Comparison of ENCODE assay signal across 9 cellular contexts in the genomic region with DNA sequence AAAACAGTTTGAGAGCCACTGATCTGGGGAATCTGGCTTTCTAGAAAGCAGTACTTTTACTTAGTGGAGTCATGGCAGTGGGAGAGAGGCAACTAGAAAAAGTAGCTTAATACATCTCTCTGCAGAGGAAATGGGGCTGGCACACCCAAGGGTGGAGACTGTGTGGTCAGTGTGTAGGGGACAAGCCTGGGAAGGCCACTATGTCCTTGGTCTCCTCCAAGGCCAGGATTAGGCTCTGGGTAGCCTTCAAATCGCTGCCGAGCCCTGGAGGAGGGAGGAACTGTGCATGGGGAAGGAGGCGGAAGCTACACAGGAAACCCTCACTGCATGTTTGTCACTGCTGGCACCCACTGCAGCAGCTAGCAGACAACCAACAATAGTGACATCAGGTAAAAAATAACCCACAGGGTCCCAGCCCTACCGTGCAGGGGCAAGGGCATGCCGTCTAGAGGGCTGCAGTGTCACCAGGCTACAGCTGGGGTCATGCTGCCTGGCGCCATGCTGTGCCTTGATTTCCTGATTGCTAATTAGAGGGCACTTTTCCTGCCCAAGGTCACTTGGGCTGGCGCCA. TPM values are rescaled to one million over a fixed set of nuclear protein-coding genes. Genes with fewer than 3 reads are reported as not detected.
DNase-seq lines count a peak whose midpoint lies in the region; ATAC-seq, FAIRE-seq and TF ChIP-seq lines count a peak whose summit lies in the region.
"Had no signal": no experiment of that assay in that cellular context is flagged by ENCODE, and none has a peak within 500 bp of the region (broad histone marks: within the 10 kb centered on the region; RNA-seq: fewer than 3 reads in every experiment).

No MANE protein-coding gene starts in this region.

- peaks cover 16 to 17% of the 10 kb centered on the region in 2 donors for H3K9me3 Mint-ChIP-seq in stimulated activated naive CD8-positive, alpha-beta T cell treated with anti-CD3 and anti-CD28 coated beads, Interleukin-15, amount 100 ng/mL, for 72 hours

- H3K4me3 ChIP-seq in heart left ventricle = peak overlapping the region in 1 of 12 donors; percentile 37

- no peak for FAIRE-seq in D721Med (lab: Jason Lieb, UNC)
- FAIRE-seq: islet of Langerhans had no signal

- H3K27me3 ChIP-seq in heart left ventricle = no peaks in the 10 kb centered on the region

- H3K4me3 Mint-ChIP-seq in stimulated activated naive CD8-positive, alpha-beta T cell treated with anti-CD3 and anti-CD28 coated beads, Interleukin-15, amount 100 ng/mL, for 72 hours = peak overlapping the region; percentile 84 to 91

- no peaks in the 10 kb centered on the region for H3K36me3 ChIP-seq in heart left ventricle

- TF ChIP-seq CTCF in heart left ventricle (IDR thresholded peaks at IDR 0.05) (no peak), D721Med (IDR thresholded peaks at IDR 0.05; ENCODE audit: insufficient read depth, missing control alignments) (no peak)

- DNase-seq in activated gamma-delta T cell treated with Interleukin-2 at 50 U/mL for 16 hours (peak; percentile 71), activated gamma-delta T cell (lab: John Stamatoyannopoulos, UW) (no peak), heart left ventricle (peak in 1 of 5 donors; percentile 39), D721Med (ENCODE audit: insufficient read length, low spot score) (no peak), GOT3 (lab: John Stamatoyannopoulos, UW) (no peak)
- peak; percentile 43 for DNase-seq in activated CD8-positive, alpha-beta memory T cell treated with anti-CD3 and anti-CD28 coated beads, Interleukin-2, amount 50 U/mL, for 1 hour (ENCODE audit: extremely low read depth)
- peak in 1 of 2 donors; percentile 55 for DNase-seq in stimulated activated naive CD8-positive, alpha-beta T cell treated with anti-CD3 and anti-CD28 coated beads, Interleukin-15, amount 100 ng/mL, for 72 hours

- peak overlapping the region; percentile 93 to 96 for H3K27ac Mint-ChIP-seq in stimulated activated naive CD8-positive, alpha-beta T cell treated with anti-CD3 and anti-CD28 coated beads, Interleukin-15, amount 100 ng/mL, for 72 hours

- H3K9me3 ChIP-seq in heart left ventricle = peaks cover 0 to 27% (median 0%) of the 10 kb centered on the region in 12 donors

- H3K27ac ChIP-seq in heart left ventricle = peak overlapping the region in 6 of 12 donors; percentile 20 to 83 (median 23)

- ATAC-seq in heart left ventricle (peak; percentile 28 to 53 (median 36)), HG03045 (IDR thresholded peaks at IDR 0.05; ENCODE audit: unreplicated experiment) (no peak)
- ATAC-seq in stimulated activated naive CD8-positive, alpha-beta T cell treated with anti-CD3 and anti-CD28 coated beads, Interleukin-15, amount 100 ng/mL, for 72 hours = peak; percentile 78

- 54 to 66% (median 63%) methylated on average over 2 to 7 of the region's 7 CpGs for WGBS in heart left ventricle, 4 donors

- no peaks in the 10 kb centered on the region for H3K27me3 Mint-ChIP-seq in stimulated activated naive CD8-positive, alpha-beta T cell treated with anti-CD3 and anti-CD28 coated beads, Interleukin-15, amount 100 ng/mL, for 72 hours

- TF ChIP-seq POLR2A in heart left ventricle (IDR thresholded peaks at IDR 0.05) = no peak

- intact Hi-C loops in heart left ventricle (cut with DNase I) = no loop called here

- H3K4me1 ChIP-seq in heart left ventricle = peaks cover 0 to 37% (median 16%) of the 10 kb centered on the region in 12 donors

- peaks cover 91% of the 10 kb centered on the region for H3K4me1 Mint-ChIP-seq in stimulated activated naive CD8-positive, alpha-beta T cell treated with anti-CD3 and anti-CD28 coated beads, Interleukin-15, amount 100 ng/mL, for 72 hours

RNA-seq across cellular contexts. Expression of a gene that starts 34.8 kb away (rescaled TPM):
- total RNA-seq in heart left ventricle = 100 to 1,000 TPM; 125 to 226 (median 169) TPM
- 100 to 1,000 TPM in 1 of 2 donors, 10 to 100 TPM in 1; 54.2 to 166 TPM for polyA plus RNA-seq in heart left ventricle

Comparison
In these comparisons a context has a peak if more than half of its experiments do, and no peak if none do; other contexts are left out.
1. DNase-seq: peak in activated gamma-delta T cell treated with Interleukin-2 at 50 U/mL for 16 hours (single experiment) and activated CD8-positive, alpha-beta memory T cell treated with anti-CD3 and anti-CD28 coated beads, Interleukin-2, amount 50 U/mL, for 1 hour (single experiment); none in activated gamma-delta T cell (single experiment), D721Med (single experiment) and GOT3 (single experiment).